29 cellular contexts compared by ENCODE assay signal in genomic region chr4:152000518-152000917, GRCh38.
"Had no signal": no experiment of that assay in that cellular context is flagged by ENCODE, and none has a peak within 500 bp of the region (broad histone marks: within the 10 kb centered on the region; RNA-seq: fewer than 3 reads in every experiment).

No MANE protein-coding gene starts in this region.

- H3K4me1 ChIP-seq: Peyer's patch, SJSA1 had no signal

- H3K9me3 ChIP-seq: Peyer's patch, SJSA1 had no signal

- H3K36me3 ChIP-seq: Peyer's patch, SJSA1 had no signal

- H3K27me3 ChIP-seq: Peyer's patch, SJSA1 had no signal

- FAIRE-seq: K562 had no signal

- H3K27ac ChIP-seq: Peyer's patch, SJSA1 had no signal

- ATAC-seq: activated CD8-positive, alpha-beta T cell treated with anti-CD3 and anti-CD28 coated beads, Interleukin-2, amount 10 ng/mL, durations not matched to agents 7 days and 5 days; activated naive CD8-positive, alpha-beta T cell treated with anti-CD3 and anti-CD28 coated beads, Interleukin-2, amount 50 U/mL, for 24 hours; activated T-cell treated with anti-CD3 and anti-CD28 coated beads, Interleukin-2, amount 50 U/mL, for 4 hours; K562; PC-3; SK-N-SH treated with all-trans-retinoic acid at 6 μM for 48 hours; T-cell had no signal

- H3K4me3 ChIP-seq: K562, Peyer's patch, SJSA1 had no signal

- DNase-seq: activated CD4-positive, alpha-beta T cell treated with anti-CD3 and anti-CD28 coated beads, Interleukin-2, amount 10 ng/mL, durations not matched to agents 24 days and 14 days; activated CD4-positive, alpha-beta T cell treated with anti-CD3 and anti-CD28 coated beads, Interleukin-2, amount 50 U/mL, for 48 hours; activated CD8-positive, alpha-beta memory T cell treated with anti-CD3 and anti-CD28 coated beads, Interleukin-2, amount 50 U/mL, for 4 hours; activated CD8-positive, alpha-beta T cell treated with anti-CD3 and anti-CD28 coated beads, Interleukin-2, amount 10 ng/mL, durations not matched to agents 7 days and 5 days; activated effector memory CD4-positive, alpha-beta T cell treated with Interleukin-2 at 50 U/mL for 16 hours; activated naive CD4-positive, alpha-beta T cell treated with anti-CD3 and anti-CD28 coated beads, Interleukin-2, amount 10 ng/mL, durations not matched to agents 7 days and 5 days; activated naive CD8-positive, alpha-beta T cell treated with anti-CD3 and anti-CD28 coated beads, Interleukin-2, amount 50 U/mL, for 24 hours; activated T-cell treated with anti-CD3 and anti-CD28 coated beads for 4 hours; activated T-cell treated with anti-CD3 and anti-CD28 coated beads, Interleukin-2, amount 50 U/mL, for 4 hours; anterior cingulate cortex; caudate nucleus; NCI-H1105; NCI-H1417 treated with DMSO at 0.1 percent for 48 hours; NCI-H1694 treated with DMSO at 0.1 percent for 48 hours; NCI-H2029; NCI-H510A; NCI-H526; NCI-H748 treated with DMSO at 0.1 percent for 48 hours; NK-92 treated with Interleukin-12 subunit alpha and Interleukin-12 subunit beta, amount 100 ng/mL, for 24 hours; PC-3; Peyer's patch; RPMI8226; SHP77 treated with DMSO at 0.1 percent for 48 hours; T-cell; T-helper 2 cell; T-helper 9 cell had no signal
